In the genomic region with DNA sequence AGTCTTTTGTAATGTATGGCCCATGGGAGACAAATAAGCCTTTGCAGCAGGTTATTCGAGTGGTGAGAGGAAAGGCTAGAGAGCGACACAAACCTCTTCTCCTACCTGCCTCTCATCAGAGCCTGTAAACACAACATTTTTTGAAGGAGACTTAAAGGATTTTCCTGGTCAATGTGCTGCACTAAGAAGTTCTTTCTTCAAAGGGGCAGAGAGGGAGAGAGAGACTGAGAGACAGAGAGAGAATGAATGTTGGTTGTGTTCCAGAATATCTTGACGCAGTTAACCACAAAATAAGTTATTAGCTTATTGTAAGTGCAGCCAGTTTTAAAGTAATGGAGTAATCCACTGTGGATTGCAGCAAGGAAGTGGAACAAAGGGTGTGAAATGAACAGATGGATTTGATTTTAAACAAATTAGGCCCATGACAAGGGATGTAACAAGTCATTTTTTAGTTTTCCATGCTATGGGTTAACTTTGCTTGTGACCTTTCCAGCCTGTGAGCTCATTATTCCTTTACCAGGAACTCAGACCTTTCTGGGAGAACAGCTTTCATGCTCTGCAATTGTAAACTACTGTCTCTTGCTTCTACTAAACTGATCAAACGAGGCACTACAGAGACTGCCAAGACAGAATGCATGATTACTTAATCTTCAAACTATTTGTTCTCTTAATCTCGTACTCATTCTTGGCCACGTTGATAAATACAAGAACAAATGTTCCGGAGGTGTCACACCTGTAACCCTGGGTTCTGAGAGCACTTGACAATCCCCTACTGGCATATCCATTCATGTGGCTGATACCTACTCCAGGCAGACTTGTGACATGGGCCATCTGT, we compare ENCODE assay signal across 9 cellular contexts.
A peak's percentile ranks its signal among the peaks of the same experiment; 100 is the strongest.
DNase-seq lines count a peak whose midpoint lies in the region; ATAC-seq, FAIRE-seq and TF ChIP-seq lines count a peak whose summit lies in the region.
"Had no signal": no experiment of that assay in that cellular context is flagged by ENCODE, and none has a peak within 500 bp of the region (broad histone marks: within the 10 kb centered on the region; RNA-seq: fewer than 3 reads in every experiment).

No MANE protein-coding gene starts in this region.

- WGBS in prostate gland = 21% methylated on average over 7 of the region's 7 CpGs

- H3K27ac ChIP-seq in prostate gland = peak overlapping the region; percentile 5 to 6

- no peak for TF ChIP-seq CTCF in prostate gland (IDR thresholded peaks at IDR 0.05)

- peak; percentile 53 for DNase-seq in COLO829 (ENCODE audit: low spot score)
- peak; percentile 38 for DNase-seq in RCC 7860 (ENCODE audit: low spot score)
- DNase-seq in foreskin melanocyte = peak; percentile 75
- peak; percentile 15 for DNase-seq in prostate gland (ENCODE audit: low spot score)
- DNase-seq in COR-L47 (lab: John Stamatoyannopoulos, UW) = no peak
- no peak for DNase-seq in NCI-H2081 (lab: John Stamatoyannopoulos, UW)
- DNase-seq in NK-92 treated with Interleukin-12 subunit alpha and Interleukin-12 subunit beta, amount 100 ng/mL, for 24 hours (lab: John Stamatoyannopoulos, UW) = no peak

- no peak overlapping the region for H3K4me3 ChIP-seq in prostate gland

- ATAC-seq in HG02973 (IDR thresholded peaks at IDR 0.05; ENCODE audit: unreplicated experiment) = no peak
- ATAC-seq: natural killer cell treated with Interleukin-12 subunit alpha and Interleukin-12 subunit beta and Interleukin-15 and Interleukin-18, amount 100 ng/mL, for 72 hours had no signal

- no peaks in the 10 kb centered on the region for H3K4me1 ChIP-seq in prostate gland (replicated peaks)

- intact Hi-C loops in prostate gland (cut with DNase I) = no loop called here

- FAIRE-seq in RCC 7860 (lab: Jason Lieb, UNC) = peak; percentile 82

- no peaks in the 10 kb centered on the region for H3K27me3 ChIP-seq in prostate gland (replicated peaks; ENCODE audit: insufficient read depth)

- H3K36me3 ChIP-seq in prostate gland = no peaks in the 10 kb centered on the region

- no peak for TF ChIP-seq POLR2A in prostate gland (IDR thresholded peaks at IDR 0.05)

- no peaks in the 10 kb centered on the region for H3K9me3 ChIP-seq in prostate gland

Comparison
In these comparisons a context has a peak if more than half of its experiments do, and no peak if none do; other contexts are left out.
1. DNase-seq: peak in COLO829 (single experiment), RCC 7860 (single experiment), foreskin melanocyte (single experiment) and prostate gland (single experiment); none in COR-L47 (single experiment), NCI-H2081 (0 of 2) and NK-92 treated with Interleukin-12 subunit alpha and Interleukin-12 subunit beta, amount 100 ng/mL, for 24 hours (single experiment).